In the genomic region with DNA sequence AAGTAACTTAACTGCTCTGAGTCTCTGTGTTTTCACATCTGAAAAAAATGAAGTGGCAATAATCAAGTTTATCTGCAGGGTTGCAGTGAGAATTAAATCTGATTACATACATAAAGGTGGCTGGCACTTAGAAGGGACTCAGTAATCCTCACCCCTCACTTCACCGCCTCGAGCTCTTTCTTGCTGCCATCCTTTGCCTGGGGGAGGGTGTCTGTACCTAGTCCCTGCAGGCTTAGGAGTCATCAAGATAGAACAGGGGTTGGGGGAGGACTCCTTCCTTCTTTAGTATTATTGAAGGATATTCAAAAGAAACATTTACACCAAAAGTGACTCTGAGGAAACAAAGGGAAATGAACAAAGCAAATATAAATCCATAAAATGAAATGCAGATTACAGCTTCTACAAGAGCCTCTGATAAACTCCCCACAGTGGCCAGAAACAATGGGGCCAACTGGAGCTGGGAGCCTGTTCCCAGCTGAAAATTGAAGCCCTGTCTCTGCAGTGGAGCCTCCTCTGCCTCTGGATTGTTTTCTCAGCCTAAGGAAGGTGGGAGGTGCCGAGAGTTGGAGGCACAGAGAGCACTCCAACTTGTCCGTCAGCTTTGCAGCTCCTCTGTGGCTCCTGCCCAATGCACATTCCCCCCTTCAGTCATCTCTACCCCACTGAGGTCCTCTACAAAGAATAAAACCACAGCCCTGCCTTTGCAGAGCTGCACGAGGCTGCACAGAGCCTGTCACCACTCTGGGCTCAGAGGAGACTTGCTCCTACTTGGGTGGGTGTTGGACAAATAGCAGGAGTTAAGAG, we compare ENCODE assay signal across 1 cellular context.
TF ChIP-seq lines count a peak whose summit lies in the region.

No MANE protein-coding gene starts in this region.

TF ChIP-seq in HEK293T, 16 proteins besides CTCF, POLR2A, EP300 and RAD21 (continued from another document):
- TF ChIP-seq SP1 (IDR thresholded peaks at IDR 0.05), result no peak
